ENCODE assay signal across 1 cellular context in the genomic region with DNA sequence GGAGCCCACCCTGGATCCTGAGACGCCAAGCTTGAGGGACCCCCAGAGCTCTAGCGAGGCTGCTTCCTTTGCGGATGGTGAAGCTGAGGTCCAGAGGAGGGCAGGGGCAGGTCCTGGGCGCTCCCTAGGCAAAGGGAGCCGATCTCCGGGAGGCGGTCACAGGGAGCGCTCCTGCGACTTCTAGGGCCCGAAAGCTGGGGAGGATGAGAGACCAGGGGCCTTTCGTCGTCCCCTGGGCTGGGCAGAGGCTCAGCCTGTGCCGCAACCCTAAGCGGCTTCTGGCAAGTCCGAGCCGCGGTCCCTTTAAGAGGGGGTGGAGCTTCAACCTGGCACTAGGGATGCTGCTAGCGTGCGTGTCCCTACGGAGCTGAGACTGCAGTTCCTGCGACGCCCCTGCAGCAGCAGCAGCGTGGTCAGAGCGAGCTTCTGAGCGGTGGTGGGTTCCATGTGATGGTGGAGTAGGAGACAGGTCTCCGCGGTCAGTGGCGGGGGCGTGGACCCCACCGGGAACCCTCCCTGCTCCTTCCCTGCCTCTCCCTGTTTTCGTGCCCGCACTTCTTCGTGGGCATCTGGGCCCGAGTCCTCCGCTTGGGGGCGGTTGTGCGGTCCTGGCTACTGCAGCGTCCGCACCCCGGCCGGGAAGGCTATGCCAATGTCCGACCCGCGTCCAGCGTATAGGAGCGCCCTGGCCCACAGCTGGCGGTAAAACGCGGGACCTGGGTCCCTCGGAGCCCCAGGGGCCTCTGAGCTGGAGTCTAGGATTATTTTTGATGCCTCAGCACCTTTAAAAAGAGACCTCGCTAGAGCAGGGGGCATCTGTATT.
A peak's percentile ranks its signal among the peaks of the same experiment; 100 is the strongest.
TF ChIP-seq lines count a peak whose summit lies in the region.

No MANE protein-coding gene starts in this region.

TF ChIP-seq in HepG2, 621 proteins besides CTCF, POLR2A, EP300 and RAD21 (continued from another document and continues in another):
- TF ChIP-seq, protein P1, sequence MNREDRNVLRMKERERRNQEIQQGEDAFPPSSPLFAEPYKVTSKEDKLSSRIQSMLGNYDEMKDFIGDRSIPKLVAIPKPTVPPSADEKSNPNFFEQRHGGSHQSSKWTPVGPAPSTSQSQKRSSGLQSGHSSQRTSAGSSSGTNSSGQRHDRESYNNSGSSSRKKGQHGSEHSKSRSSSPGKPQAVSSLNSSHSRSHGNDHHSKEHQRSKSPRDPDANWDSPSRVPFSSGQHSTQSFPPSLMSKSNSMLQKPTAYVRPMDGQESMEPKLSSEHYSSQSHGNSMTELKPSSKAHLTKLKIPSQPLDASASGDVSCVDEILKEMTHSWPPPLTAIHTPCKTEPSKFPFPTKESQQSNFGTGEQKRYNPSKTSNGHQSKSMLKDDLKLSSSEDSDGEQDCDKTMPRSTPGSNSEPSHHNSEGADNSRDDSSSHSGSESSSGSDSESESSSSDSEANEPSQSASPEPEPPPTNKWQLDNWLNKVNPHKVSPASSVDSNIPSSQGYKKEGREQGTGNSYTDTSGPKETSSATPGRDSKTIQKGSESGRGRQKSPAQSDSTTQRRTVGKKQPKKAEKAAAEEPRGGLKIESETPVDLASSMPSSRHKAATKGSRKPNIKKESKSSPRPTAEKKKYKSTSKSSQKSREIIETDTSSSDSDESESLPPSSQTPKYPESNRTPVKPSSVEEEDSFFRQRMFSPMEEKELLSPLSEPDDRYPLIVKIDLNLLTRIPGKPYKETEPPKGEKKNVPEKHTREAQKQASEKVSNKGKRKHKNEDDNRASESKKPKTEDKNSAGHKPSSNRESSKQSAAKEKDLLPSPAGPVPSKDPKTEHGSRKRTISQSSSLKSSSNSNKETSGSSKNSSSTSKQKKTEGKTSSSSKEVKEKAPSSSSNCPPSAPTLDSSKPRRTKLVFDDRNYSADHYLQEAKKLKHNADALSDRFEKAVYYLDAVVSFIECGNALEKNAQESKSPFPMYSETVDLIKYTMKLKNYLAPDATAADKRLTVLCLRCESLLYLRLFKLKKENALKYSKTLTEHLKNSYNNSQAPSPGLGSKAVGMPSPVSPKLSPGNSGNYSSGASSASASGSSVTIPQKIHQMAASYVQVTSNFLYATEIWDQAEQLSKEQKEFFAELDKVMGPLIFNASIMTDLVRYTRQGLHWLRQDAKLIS (CRISPR knock-in tag; IDR thresholded peaks at IDR 0.05), result no peak
- TF ChIP-seq ZNF12 (CRISPR knock-in tag; IDR thresholded peaks at IDR 0.05), result peak; percentile 62; the same call in 1 of the 2 replicates
- TF ChIP-seq GATA4 (IDR thresholded peaks at IDR 0.05; ENCODE audit: borderline replicate concordance, low read depth), result peak; percentile 78; the same call in 1 of the 2 replicates
- TF ChIP-seq, protein P2, sequence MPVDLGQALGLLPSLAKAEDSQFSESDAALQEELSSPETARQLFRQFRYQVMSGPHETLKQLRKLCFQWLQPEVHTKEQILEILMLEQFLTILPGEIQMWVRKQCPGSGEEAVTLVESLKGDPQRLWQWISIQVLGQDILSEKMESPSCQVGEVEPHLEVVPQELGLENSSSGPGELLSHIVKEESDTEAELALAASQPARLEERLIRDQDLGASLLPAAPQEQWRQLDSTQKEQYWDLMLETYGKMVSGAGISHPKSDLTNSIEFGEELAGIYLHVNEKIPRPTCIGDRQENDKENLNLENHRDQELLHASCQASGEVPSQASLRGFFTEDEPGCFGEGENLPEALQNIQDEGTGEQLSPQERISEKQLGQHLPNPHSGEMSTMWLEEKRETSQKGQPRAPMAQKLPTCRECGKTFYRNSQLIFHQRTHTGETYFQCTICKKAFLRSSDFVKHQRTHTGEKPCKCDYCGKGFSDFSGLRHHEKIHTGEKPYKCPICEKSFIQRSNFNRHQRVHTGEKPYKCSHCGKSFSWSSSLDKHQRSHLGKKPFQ (CRISPR knock-in tag; IDR thresholded peaks at IDR 0.05; ENCODE audit: insufficient replicate concordance), result peak; percentile 52
- TF ChIP-seq, protein P3, sequence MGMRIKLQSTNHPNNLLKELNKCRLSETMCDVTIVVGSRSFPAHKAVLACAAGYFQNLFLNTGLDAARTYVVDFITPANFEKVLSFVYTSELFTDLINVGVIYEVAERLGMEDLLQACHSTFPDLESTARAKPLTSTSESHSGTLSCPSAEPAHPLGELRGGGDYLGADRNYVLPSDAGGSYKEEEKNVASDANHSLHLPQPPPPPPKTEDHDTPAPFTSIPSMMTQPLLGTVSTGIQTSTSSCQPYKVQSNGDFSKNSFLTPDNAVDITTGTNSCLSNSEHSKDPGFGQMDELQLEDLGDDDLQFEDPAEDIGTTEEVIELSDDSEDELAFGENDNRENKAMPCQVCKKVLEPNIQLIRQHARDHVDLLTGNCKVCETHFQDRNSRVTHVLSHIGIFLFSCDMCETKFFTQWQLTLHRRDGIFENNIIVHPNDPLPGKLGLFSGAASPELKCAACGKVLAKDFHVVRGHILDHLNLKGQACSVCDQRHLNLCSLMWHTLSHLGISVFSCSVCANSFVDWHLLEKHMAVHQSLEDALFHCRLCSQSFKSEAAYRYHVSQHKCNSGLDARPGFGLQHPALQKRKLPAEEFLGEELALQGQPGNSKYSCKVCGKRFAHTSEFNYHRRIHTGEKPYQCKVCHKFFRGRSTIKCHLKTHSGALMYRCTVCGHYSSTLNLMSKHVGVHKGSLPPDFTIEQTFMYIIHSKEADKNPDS (CRISPR knock-in tag; IDR thresholded peaks at IDR 0.05), result no peak
- TF ChIP-seq, protein P4, sequence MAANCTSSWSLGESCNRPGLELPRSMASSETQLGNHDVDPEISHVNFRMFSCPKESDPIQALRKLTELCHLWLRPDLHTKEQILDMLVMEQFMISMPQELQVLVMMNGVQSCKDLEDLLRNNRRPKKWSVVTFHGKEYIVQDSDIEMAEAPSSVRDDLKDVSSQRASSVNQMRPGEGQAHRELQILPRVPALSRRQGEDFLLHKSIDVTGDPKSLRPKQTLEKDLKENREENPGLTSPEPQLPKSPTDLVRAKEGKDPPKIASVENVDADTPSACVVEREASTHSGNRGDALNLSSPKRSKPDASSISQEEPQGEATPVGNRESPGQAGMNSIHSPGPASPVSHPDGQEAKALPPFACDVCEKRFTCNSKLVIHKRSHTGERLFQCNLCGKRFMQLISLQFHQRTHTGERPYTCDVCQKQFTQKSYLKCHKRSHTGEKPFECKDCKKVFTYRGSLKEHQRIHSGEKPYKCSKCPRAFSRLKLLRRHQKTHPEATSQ (CRISPR knock-in tag; IDR thresholded peaks at IDR 0.05; ENCODE audit: borderline replicate concordance), result peak; percentile 43; the same call in 1 of the 2 replicates
- peak; percentile 88 for TF ChIP-seq MEF2D (CRISPR knock-in tag; IDR thresholded peaks at IDR 0.05)
- TF ChIP-seq MEIS2 (CRISPR knock-in tag; IDR thresholded peaks at IDR 0.05), result peak; percentile 55; the same call in 1 of the 2 replicates
- peak; percentile 57; the same call in 1 of the 2 replicates for TF ChIP-seq IRF2 (CRISPR knock-in tag; IDR thresholded peaks at IDR 0.05)
- peak; percentile 63 for TF ChIP-seq ZMYM4 (CRISPR knock-in tag; IDR thresholded peaks at IDR 0.05)
- no peak for TF ChIP-seq ZNF20 (CRISPR knock-in tag; IDR thresholded peaks at IDR 0.05)
- TF ChIP-seq NFYC (CRISPR knock-in tag; IDR thresholded peaks at IDR 0.05), result 0 out of 2 replicates have a peak, but pooled peaks have one; percentile 17
- no peak for TF ChIP-seq ZFYVE20 (CRISPR knock-in tag; IDR thresholded peaks at IDR 0.05; ENCODE audit: borderline replicate concordance, low read depth)
- no peak for TF ChIP-seq NCOA5 (CRISPR knock-in tag; IDR thresholded peaks at IDR 0.05)
- TF ChIP-seq MED8 (CRISPR knock-in tag; IDR thresholded peaks at IDR 0.05; ENCODE audit: insufficient replicate concordance), result no peak
- TF ChIP-seq, protein P5, sequence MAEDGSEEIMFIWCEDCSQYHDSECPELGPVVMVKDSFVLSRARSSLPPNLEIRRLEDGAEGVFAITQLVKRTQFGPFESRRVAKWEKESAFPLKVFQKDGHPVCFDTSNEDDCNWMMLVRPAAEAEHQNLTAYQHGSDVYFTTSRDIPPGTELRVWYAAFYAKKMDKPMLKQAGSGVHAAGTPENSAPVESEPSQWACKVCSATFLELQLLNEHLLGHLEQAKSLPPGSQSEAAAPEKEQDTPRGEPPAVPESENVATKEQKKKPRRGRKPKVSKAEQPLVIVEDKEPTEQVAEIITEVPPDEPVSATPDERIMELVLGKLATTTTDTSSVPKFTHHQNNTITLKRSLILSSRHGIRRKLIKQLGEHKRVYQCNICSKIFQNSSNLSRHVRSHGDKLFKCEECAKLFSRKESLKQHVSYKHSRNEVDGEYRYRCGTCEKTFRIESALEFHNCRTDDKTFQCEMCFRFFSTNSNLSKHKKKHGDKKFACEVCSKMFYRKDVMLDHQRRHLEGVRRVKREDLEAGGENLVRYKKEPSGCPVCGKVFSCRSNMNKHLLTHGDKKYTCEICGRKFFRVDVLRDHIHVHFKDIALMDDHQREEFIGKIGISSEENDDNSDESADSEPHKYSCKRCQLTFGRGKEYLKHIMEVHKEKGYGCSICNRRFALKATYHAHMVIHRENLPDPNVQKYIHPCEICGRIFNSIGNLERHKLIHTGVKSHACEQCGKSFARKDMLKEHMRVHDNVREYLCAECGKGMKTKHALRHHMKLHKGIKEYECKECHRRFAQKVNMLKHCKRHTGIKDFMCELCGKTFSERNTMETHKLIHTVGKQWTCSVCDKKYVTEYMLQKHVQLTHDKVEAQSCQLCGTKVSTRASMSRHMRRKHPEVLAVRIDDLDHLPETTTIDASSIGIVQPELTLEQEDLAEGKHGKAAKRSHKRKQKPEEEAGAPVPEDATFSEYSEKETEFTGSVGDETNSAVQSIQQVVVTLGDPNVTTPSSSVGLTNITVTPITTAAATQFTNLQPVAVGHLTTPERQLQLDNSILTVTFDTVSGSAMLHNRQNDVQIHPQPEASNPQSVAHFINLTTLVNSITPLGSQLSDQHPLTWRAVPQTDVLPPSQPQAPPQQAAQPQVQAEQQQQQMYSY (CRISPR knock-in tag; IDR thresholded peaks at IDR 0.05), result peak; percentile 59; the same call in 1 of the 2 replicates
- TF ChIP-seq NFE2 (CRISPR knock-in tag; IDR thresholded peaks at IDR 0.05), result no peak
- peak; percentile 66; the same call in 1 of the 2 replicates for TF ChIP-seq FOXJ3 (CRISPR knock-in tag; IDR thresholded peaks at IDR 0.05; ENCODE audit: borderline replicate concordance)
- TF ChIP-seq NR1H2 (CRISPR knock-in tag; IDR thresholded peaks at IDR 0.05; ENCODE audit: borderline replicate concordance, low read depth), result 0 out of 2 replicates have a peak, but pooled peaks have one; percentile 8
- peak; percentile 28; the same call in 1 of the 2 replicates for TF ChIP-seq ONECUT2 (CRISPR knock-in tag; IDR thresholded peaks at IDR 0.05)
- TF ChIP-seq NCOA2 (CRISPR knock-in tag; IDR thresholded peaks at IDR 0.05), result peak; percentile 54
- 0 out of 2 replicates have a peak, but pooled peaks have one; percentile 12 for TF ChIP-seq ZNF136 (CRISPR knock-in tag; IDR thresholded peaks at IDR 0.05; ENCODE audit: low read depth)
- TF ChIP-seq SP1 (IDR thresholded peaks at IDR 0.05), result no peak
- peak; percentile 74 for TF ChIP-seq SP1 (CRISPR knock-in tag; IDR thresholded peaks at IDR 0.05)
- TF ChIP-seq, protein P6, sequence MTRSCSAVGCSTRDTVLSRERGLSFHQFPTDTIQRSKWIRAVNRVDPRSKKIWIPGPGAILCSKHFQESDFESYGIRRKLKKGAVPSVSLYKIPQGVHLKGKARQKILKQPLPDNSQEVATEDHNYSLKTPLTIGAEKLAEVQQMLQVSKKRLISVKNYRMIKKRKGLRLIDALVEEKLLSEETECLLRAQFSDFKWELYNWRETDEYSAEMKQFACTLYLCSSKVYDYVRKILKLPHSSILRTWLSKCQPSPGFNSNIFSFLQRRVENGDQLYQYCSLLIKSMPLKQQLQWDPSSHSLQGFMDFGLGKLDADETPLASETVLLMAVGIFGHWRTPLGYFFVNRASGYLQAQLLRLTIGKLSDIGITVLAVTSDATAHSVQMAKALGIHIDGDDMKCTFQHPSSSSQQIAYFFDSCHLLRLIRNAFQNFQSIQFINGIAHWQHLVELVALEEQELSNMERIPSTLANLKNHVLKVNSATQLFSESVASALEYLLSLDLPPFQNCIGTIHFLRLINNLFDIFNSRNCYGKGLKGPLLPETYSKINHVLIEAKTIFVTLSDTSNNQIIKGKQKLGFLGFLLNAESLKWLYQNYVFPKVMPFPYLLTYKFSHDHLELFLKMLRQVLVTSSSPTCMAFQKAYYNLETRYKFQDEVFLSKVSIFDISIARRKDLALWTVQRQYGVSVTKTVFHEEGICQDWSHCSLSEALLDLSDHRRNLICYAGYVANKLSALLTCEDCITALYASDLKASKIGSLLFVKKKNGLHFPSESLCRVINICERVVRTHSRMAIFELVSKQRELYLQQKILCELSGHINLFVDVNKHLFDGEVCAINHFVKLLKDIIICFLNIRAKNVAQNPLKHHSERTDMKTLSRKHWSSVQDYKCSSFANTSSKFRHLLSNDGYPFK (CRISPR knock-in tag; IDR thresholded peaks at IDR 0.05; ENCODE audit: borderline replicate concordance), result peak; percentile 72; the same call in 1 of the 2 replicates
- TF ChIP-seq, protein P7, sequence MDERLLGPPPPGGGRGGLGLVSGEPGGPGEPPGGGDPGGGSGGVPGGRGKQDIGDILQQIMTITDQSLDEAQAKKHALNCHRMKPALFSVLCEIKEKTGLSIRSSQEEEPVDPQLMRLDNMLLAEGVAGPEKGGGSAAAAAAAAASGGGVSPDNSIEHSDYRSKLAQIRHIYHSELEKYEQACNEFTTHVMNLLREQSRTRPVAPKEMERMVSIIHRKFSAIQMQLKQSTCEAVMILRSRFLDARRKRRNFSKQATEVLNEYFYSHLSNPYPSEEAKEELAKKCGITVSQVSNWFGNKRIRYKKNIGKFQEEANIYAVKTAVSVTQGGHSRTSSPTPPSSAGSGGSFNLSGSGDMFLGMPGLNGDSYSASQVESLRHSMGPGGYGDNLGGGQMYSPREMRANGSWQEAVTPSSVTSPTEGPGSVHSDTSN (CRISPR knock-in tag; IDR thresholded peaks at IDR 0.05), result no peak
- 0 out of 2 replicates have a peak, but pooled peaks have one; percentile 74 for TF ChIP-seq MIER3 (CRISPR knock-in tag; IDR thresholded peaks at IDR 0.05; ENCODE audit: borderline replicate concordance)
- peak; percentile 80 for TF ChIP-seq ZNF264 (CRISPR knock-in tag; IDR thresholded peaks at IDR 0.05)
- TF ChIP-seq, protein P8, sequence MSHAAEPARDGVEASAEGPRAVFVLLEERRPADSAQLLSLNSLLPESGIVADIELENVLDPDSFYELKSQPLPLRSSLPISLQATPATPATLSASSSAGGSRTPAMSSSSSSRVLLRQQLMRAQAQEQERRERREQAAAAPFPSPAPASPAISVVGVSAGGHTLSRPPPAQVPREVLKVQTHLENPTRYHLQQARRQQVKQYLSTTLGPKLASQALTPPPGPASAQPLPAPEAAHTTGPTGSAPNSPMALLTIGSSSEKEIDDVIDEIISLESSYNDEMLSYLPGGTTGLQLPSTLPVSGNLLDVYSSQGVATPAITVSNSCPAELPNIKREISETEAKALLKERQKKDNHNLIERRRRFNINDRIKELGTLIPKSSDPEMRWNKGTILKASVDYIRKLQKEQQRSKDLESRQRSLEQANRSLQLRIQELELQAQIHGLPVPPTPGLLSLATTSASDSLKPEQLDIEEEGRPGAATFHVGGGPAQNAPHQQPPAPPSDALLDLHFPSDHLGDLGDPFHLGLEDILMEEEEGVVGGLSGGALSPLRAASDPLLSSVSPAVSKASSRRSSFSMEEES (CRISPR knock-in tag; IDR thresholded peaks at IDR 0.05), result peak; percentile 60; the same call in 1 of the 2 replicates
- TF ChIP-seq KLF13 (CRISPR knock-in tag; IDR thresholded peaks at IDR 0.05), result no peak
